ENCODE assay signal across 15 cellular contexts in genomic region chr19:29117926-29118325, GRCh38.
A peak's percentile ranks its signal among the peaks of the same experiment; 100 is the strongest.
DNase-seq lines count a peak whose midpoint lies in the region; ATAC-seq and TF ChIP-seq lines count a peak whose summit lies in the region.
"Had no signal": no experiment of that assay in that cellular context is flagged by ENCODE, and none has a peak within 500 bp of the region (broad histone marks: within the 10 kb centered on the region; RNA-seq: fewer than 3 reads in every experiment).

No MANE protein-coding gene starts in this region.

- no peak overlapping the region for H3K4me3 Mint-ChIP-seq in glutamatergic neuron (ENCODE audit: unreplicated experiment)
- no peak overlapping the region for H3K4me3 Mint-ChIP-seq in nephron
- H3K4me3 Mint-ChIP-seq: CD14-positive monocyte; CD4-positive, alpha-beta memory T cell had no signal

- H3K36me3 Mint-ChIP-seq in glutamatergic neuron (ENCODE audit: unreplicated experiment) (peaks cover 6% of the 10 kb centered on the region), nephron (ENCODE audit: low read depth) (peaks cover 1% of the 10 kb centered on the region)
- H3K36me3 Mint-ChIP-seq: CD14-positive monocyte; CD4-positive, alpha-beta memory T cell had no signal

- H3K9me3 Mint-ChIP-seq in glutamatergic neuron (ENCODE audit: unreplicated experiment) (peaks cover 25% of the 10 kb centered on the region), nephron (peaks cover 2% of the 10 kb centered on the region)

- H3K27me3 Mint-ChIP-seq in glutamatergic neuron (ENCODE audit: unreplicated experiment): peaks cover 28% of the 10 kb centered on the region
- H3K27me3 Mint-ChIP-seq in nephron (ENCODE audit: low read depth): peaks cover 11% of the 10 kb centered on the region

- TF ChIP-seq CTCF in glutamatergic neuron (IDR thresholded peaks at IDR 0.05; ENCODE audit: partially characterized antibody, unreplicated experiment) (no peak), nephron (IDR thresholded peaks at IDR 0.05; ENCODE audit: unreplicated experiment in 3 of 3) (no peak)

- H3K27ac Mint-ChIP-seq in glutamatergic neuron (ENCODE audit: unreplicated experiment): peak overlapping the region; percentile 24
- H3K27ac Mint-ChIP-seq in nephron: peak overlapping the region in 2 of 3 experiments; percentile 36 to 54
- H3K27ac Mint-ChIP-seq: CD14-positive monocyte had no signal

- H3K4me1 Mint-ChIP-seq in glutamatergic neuron (ENCODE audit: low read depth, unreplicated experiment): peaks cover 31% of the 10 kb centered on the region
- H3K4me1 Mint-ChIP-seq in nephron: peaks cover 16% of the 10 kb centered on the region
- H3K4me1 Mint-ChIP-seq: CD14-positive monocyte; CD4-positive, alpha-beta memory T cell had no signal

- DNase-seq in EL: peak; percentile 3
- no peak for DNase-seq in glutamatergic neuron
- peak; percentile 29 for DNase-seq in renal cortical epithelial cell (ENCODE audit: low read depth)
- no peak for DNase-seq in T-helper 2 cell
- DNase-seq in OCI-M1 (lab: John Stamatoyannopoulos, UW): no peak
- DNase-seq: 8988T; CD4-positive, alpha-beta memory T cell; DMS153; DMS79; GM23248 had no signal

- ATAC-seq in HG03196 (IDR thresholded peaks at IDR 0.05; ENCODE audit: unreplicated experiment) (no peak), SK-N-SH treated with all-trans-retinoic acid at 6 μM for 48 hours (no peak)
- ATAC-seq: GM12878 had no signal

TF ChIP-seq in SK-N-SH treated with all-trans-retinoic acid at 6 μM for 48 hours, 23 proteins besides CTCF, POLR2A, EP300 and RAD21:
- TF ChIP-seq TSHZ2 (CRISPR knock-in tag; IDR thresholded peaks at IDR 0.05): no peak
- TF ChIP-seq RARB (CRISPR knock-in tag; IDR thresholded peaks at IDR 0.05): no peak
- TF ChIP-seq ZNF8 (CRISPR knock-in tag; IDR thresholded peaks at IDR 0.05): no peak
- no peak for TF ChIP-seq ZFP3 (CRISPR knock-in tag; IDR thresholded peaks at IDR 0.05)
- no peak for TF ChIP-seq ZNF565 (CRISPR knock-in tag; conservative IDR thresholded peaks at IDR 0.05; ENCODE audit: low read depth)
- no peak for TF ChIP-seq ZC3H10 (CRISPR knock-in tag; IDR thresholded peaks at IDR 0.05)
- no peak for TF ChIP-seq BACH2 (CRISPR knock-in tag; IDR thresholded peaks at IDR 0.05; ENCODE audit: borderline replicate concordance)
- no peak for TF ChIP-seq CREB5 (CRISPR knock-in tag; IDR thresholded peaks at IDR 0.05; ENCODE audit: low read depth)
- TF ChIP-seq TCF4 (CRISPR knock-in tag; IDR thresholded peaks at IDR 0.05; ENCODE audit: borderline replicate concordance): no peak
- TF ChIP-seq OSR1 (CRISPR knock-in tag; IDR thresholded peaks at IDR 0.05): no peak
- no peak for TF ChIP-seq PPARA (CRISPR knock-in tag; IDR thresholded peaks at IDR 0.05; ENCODE audit: borderline replicate concordance)
- TF ChIP-seq ESRRG (CRISPR knock-in tag; IDR thresholded peaks at IDR 0.05): no peak
- no peak for TF ChIP-seq CSRNP3 (CRISPR knock-in tag; IDR thresholded peaks at IDR 0.05)
- no peak for TF ChIP-seq GLIS3 (CRISPR knock-in tag; IDR thresholded peaks at IDR 0.05)
- no peak for TF ChIP-seq ISL1 (CRISPR knock-in tag; IDR thresholded peaks at IDR 0.05)
- no peak for TF ChIP-seq POU6F1 (CRISPR knock-in tag; IDR thresholded peaks at IDR 0.05; ENCODE audit: borderline replicate concordance, low read depth)
- no peak for TF ChIP-seq CSDC2 (CRISPR knock-in tag; IDR thresholded peaks at IDR 0.05)
- TF ChIP-seq SNAI2 (CRISPR knock-in tag; IDR thresholded peaks at IDR 0.05): no peak

Comparison
In these comparisons a context has a peak if more than half of its experiments do, and no peak if none do; other contexts are left out.
1. DNase-seq: peak in EL (single experiment) and renal cortical epithelial cell (single experiment); none in glutamatergic neuron (single experiment), T-helper 2 cell (0 of 5) and OCI-M1 (single experiment).